8 cellular contexts compared by ENCODE assay signal in the genomic region with DNA sequence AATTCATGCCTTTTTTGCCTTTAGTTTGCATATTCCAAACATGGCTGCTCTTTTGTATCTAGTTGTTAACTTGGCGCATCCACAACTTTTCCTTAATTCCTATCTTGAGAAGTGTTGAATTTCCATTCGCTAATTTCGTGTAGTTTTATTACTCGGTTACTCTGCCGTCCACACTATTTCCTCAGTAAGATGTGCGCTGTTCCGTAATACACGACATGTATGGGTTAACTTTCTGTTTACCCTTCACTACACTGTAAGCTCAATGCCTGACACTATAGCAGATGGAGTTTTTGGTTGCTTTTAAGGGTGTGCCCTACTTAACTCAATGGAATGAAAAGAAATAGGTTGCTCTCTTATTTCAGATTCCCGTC. TPM values are rescaled to one million over a fixed set of nuclear protein-coding genes. Genes with fewer than 3 reads are reported as not detected.
DNase-seq lines count a peak whose midpoint lies in the region; ATAC-seq lines count a peak whose summit lies in the region.

No MANE protein-coding gene starts in this region.

- peaks cover 59% of the 10 kb centered on the region for H3K36me3 Mint-ChIP-seq in activated CD4-positive, alpha-beta T cell treated with anti-CD3 and anti-CD28 coated beads, Interleukin-2, amount 10 ng/mL, durations not matched to agents 24 days and 14 days (ENCODE audit: low read depth)

- no peaks in the 10 kb centered on the region for H3K9me3 Mint-ChIP-seq in activated CD4-positive, alpha-beta T cell treated with anti-CD3 and anti-CD28 coated beads, Interleukin-2, amount 10 ng/mL, durations not matched to agents 24 days and 14 days

- peak overlapping the region; percentile 62 for H3K4me3 ChIP-seq in thymus (ENCODE audit: low read length)

- peaks cover 38% of the 10 kb centered on the region for H3K4me1 Mint-ChIP-seq in activated CD4-positive, alpha-beta T cell treated with anti-CD3 and anti-CD28 coated beads, Interleukin-2, amount 10 ng/mL, durations not matched to agents 24 days and 14 days

- 15% methylated on average over 9 of the region's 9 CpGs for WGBS in thymus

- peaks cover 39% of the 10 kb centered on the region for H3K36me3 ChIP-seq in thymus (ENCODE audit: control insufficient read depth, insufficient read depth)

- peak overlapping the region; percentile 99 for H3K27ac Mint-ChIP-seq in activated CD4-positive, alpha-beta T cell treated with anti-CD3 and anti-CD28 coated beads, Interleukin-2, amount 10 ng/mL, durations not matched to agents 24 days and 14 days

- H3K27me3 ChIP-seq in thymus (ENCODE audit: control insufficient read depth, insufficient read depth) = no peaks in the 10 kb centered on the region

- peaks cover 2% of the 10 kb centered on the region for H3K27me3 Mint-ChIP-seq in activated CD4-positive, alpha-beta T cell treated with anti-CD3 and anti-CD28 coated beads, Interleukin-2, amount 10 ng/mL, durations not matched to agents 24 days and 14 days

- no peaks in the 10 kb centered on the region for H3K9me3 ChIP-seq in thymus (ENCODE audit: control insufficient read depth)

- ATAC-seq in HG02885 (IDR thresholded peaks at IDR 0.05; ENCODE audit: poor library complexity, unreplicated experiment) (no peak), GM18858 (IDR thresholded peaks at IDR 0.05; ENCODE audit: unreplicated experiment) (no peak)

- H3K4me3 Mint-ChIP-seq in activated CD4-positive, alpha-beta T cell treated with anti-CD3 and anti-CD28 coated beads, Interleukin-2, amount 10 ng/mL, durations not matched to agents 24 days and 14 days = peak overlapping the region; percentile 92

- no peak for DNase-seq in activated CD4-positive, alpha-beta T cell treated with anti-CD3 and anti-CD28 coated beads, Interleukin-2, amount 10 ng/mL, durations not matched to agents 24 days and 14 days
- no peak for DNase-seq in activated CD4-positive, alpha-beta T cell treated with anti-CD3 and anti-CD28 coated beads, Interleukin-2, amount 50 U/mL, for 1 hour
- DNase-seq in amniotic epithelial cell (ENCODE audit: low read depth) (peak; percentile 17), left kidney (ENCODE audit: low read depth, low spot score) (peak; percentile 14)
- no peak for DNase-seq in stimulated activated CD4-positive, alpha-beta T cell treated with anti-CD3 and anti-CD28 coated beads, Interleukin-2, amount 100 ng/mL, for 48 hours

- intact Hi-C loops in activated CD4-positive, alpha-beta T cell treated with anti-CD3 and anti-CD28 coated beads, Interleukin-2, amount 10 ng/mL, durations not matched to agents 24 days and 14 days (cut with micrococcal nuclease) = loop anchor here (5.0 to 10.0 kb wide), 3 partner anchors 898 to 1242 kb away; partner anchors contain the start of genes EIF1B, OXSR1 and RPL14

- H3K27ac ChIP-seq in thymus (ENCODE audit: low read depth) = peak overlapping the region; percentile 92

- H3K4me1 ChIP-seq in thymus (ENCODE audit: control insufficient read depth, insufficient read depth, low read length) = peaks cover 7% of the 10 kb centered on the region

RNA-seq across cellular contexts. Expression of gene RPSA, which starts 0.7 kb away (rescaled TPM):
- total RNA-seq in activated CD4-positive, alpha-beta T cell treated with anti-CD3 and anti-CD28 coated beads, Interleukin-2, amount 10 ng/mL, durations not matched to agents 24 days and 14 days = 1,932 and 1,935 TPM in 2 replicates
- polyA plus RNA-seq in thymus = 1,490 TPM

RNA-seq across cellular contexts. Expression of gene SLC25A38, which starts 24.1 kb away (rescaled TPM):
- total RNA-seq in activated CD4-positive, alpha-beta T cell treated with anti-CD3 and anti-CD28 coated beads, Interleukin-2, amount 10 ng/mL, durations not matched to agents 24 days and 14 days = 37.8 and 38.2 TPM in 2 replicates
- polyA plus RNA-seq in thymus = 39.6 TPM

Comparison
In these comparisons a context has a peak if more than half of its experiments do, and no peak if none do; other contexts are left out.
1. DNase-seq: peak in amniotic epithelial cell (single experiment) and left kidney (single experiment); none in activated CD4-positive, alpha-beta T cell treated with anti-CD3 and anti-CD28 coated beads, Interleukin-2, amount 10 ng/mL, durations not matched to agents 24 days and 14 days (single experiment), activated CD4-positive, alpha-beta T cell treated with anti-CD3 and anti-CD28 coated beads, Interleukin-2, amount 50 U/mL, for 1 hour (single experiment) and stimulated activated CD4-positive, alpha-beta T cell treated with anti-CD3 and anti-CD28 coated beads, Interleukin-2, amount 100 ng/mL, for 48 hours (0 of 2).